1 cellular context compared by ENCODE assay signal in genomic region chr3:188262913-188263683, GRCh38.
TF ChIP-seq lines count a peak whose summit lies in the region.

No MANE protein-coding gene starts in this region.

TF ChIP-seq in IMR-90, 13 proteins besides CTCF, POLR2A, EP300 and RAD21 (continued from another document):
- no peak for TF ChIP-seq ELK1 (IDR thresholded peaks at IDR 0.05; ENCODE audit: borderline replicate concordance, low read depth, low read length)
TF ChIP-seq in IMR-90: peak in this region for 0.
